ENCODE assay signal across 8 cellular contexts in the genomic region with DNA sequence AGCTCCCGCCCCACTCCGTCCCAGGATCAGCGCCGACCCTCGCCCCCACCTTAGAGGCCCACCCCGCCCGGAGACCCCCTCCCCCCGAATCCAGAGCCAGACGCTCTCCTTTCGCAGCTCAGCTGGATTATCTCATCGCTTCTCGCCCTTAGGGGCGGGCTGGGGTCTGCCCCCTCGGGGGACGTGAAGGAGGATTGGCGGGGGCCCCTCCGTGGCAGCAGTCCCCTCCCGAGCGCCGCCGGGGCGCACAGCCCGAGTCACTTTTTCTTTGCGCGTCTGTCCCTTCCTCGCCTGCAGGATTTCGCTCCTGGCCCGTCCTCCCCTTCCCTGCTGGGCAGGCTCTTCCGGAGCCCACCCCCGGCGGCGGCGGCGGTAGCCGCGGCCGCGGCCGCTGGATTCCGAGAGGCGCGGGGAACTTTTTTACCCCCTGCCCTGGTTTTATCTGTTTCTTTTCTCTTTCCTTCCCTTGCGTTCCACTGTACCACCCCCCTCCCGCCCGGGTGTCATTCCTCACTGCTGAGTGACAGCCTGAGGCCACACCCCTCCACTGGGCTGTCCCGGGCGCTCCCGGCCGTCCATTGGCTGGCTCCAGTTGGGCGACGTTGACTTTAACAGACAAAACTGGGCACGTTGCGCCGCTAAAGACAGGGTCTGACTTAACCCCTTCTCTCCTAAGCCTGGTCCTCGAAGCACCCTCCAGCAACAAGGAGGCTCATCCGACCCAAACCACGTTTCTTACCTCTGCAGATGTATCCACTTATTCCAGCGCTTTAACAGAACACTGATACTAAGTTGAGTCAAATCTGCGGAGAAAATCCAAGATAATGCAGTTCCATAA. TPM values are rescaled to one million over a fixed set of nuclear protein-coding genes. Genes with fewer than 3 reads are reported as not detected.
DNase-seq lines count a peak whose midpoint lies in the region; ATAC-seq and TF ChIP-seq lines count a peak whose summit lies in the region.

No MANE protein-coding gene starts in this region.

- H3K27me3 ChIP-seq in smooth muscle cell (ENCODE audit: low read depth): peaks cover 79% of the 10 kb centered on the region

- CTCF ChIA-PET in RWPE1 (lab: Yijun Ruan, JAX): no interaction called here

- POLR2A ChIA-PET in RWPE1 (lab: Yijun Ruan, JAX; ENCODE audit: low non-redundant PET): no interaction called here

- H3K79me2 ChIP-seq in smooth muscle cell (ENCODE audit: low read depth): no peaks in the 10 kb centered on the region

- peak; percentile 43 for ATAC-seq in GM21825 (IDR thresholded peaks at IDR 0.05; ENCODE audit: unreplicated experiment)

- H2AFZ ChIP-seq in smooth muscle cell (ENCODE audit: low read depth): peak overlapping the region; percentile 63

- H4K20me1 ChIP-seq in smooth muscle cell (ENCODE audit: low read depth): peaks cover 13% of the 10 kb centered on the region

- H3K9ac ChIP-seq in smooth muscle cell (ENCODE audit: low read depth): peak overlapping the region; percentile 27

- DNase-seq in ELR (ENCODE audit: low read depth) (peak; percentile 80), KBM-7 (peak; percentile 95), RWPE1 (ENCODE audit: low spot score) (peak; percentile 68), cardiac fibroblast (ENCODE audit: low read depth in 2 of 2) (peak; percentile 61 to 67), islet precursor cell (peak; percentile 97), smooth muscle cell (lab: John Stamatoyannopoulos, UW; ENCODE audit: unreplicated experiment) (peak; percentile 47), NCI-H2107 treated with DMSO at 0.1 percent for 48 hours (lab: John Stamatoyannopoulos, UW; ENCODE audit: unreplicated experiment) (no peak)

- no peaks in the 10 kb centered on the region for H3K36me3 ChIP-seq in smooth muscle cell (ENCODE audit: low read depth)

- peaks cover 9% of the 10 kb centered on the region for H3F3A ChIP-seq in smooth muscle cell (ENCODE audit: low read depth)

- in situ Hi-C loops in KBM-7 (cut with MboI; ENCODE audit: low pct_unique_long_range_greater_than_20kb, low sequenced_read_pairs): loop anchor here (25.0 kb wide), 2 partner anchors 707 to 807 kb away; no protein-coding TSS in a partner anchor

- H3K4me3 ChIP-seq in cardiac fibroblast (replicated peaks in 1 of 2; ENCODE audit: low read depth in 2 of 2, low read length in 2 of 2) (peak overlapping the region; percentile 60 to 64), smooth muscle cell (peak overlapping the region; percentile 78)

- H3K27ac ChIP-seq in RWPE1: no peak overlapping the region
- peak overlapping the region; percentile 37 for H3K27ac ChIP-seq in smooth muscle cell (ENCODE audit: low read depth)

- peaks cover 16% of the 10 kb centered on the region for H3K4me1 ChIP-seq in smooth muscle cell (ENCODE audit: low read depth)

- WGBS in smooth muscle cell (ENCODE audit: low lambda C conversion rate): 1% methylated on average over 41 of the region's 59 CpGs

- TF ChIP-seq CTCF in RWPE1 (conservative IDR thresholded peaks at IDR 0.05; ENCODE audit: low read depth) (no peak), cardiac fibroblast (IDR thresholded peaks at IDR 0.05; ENCODE audit: low read depth, low read length) (no peak), smooth muscle cell (IDR thresholded peaks at IDR 0.05; ENCODE audit: borderline replicate concordance, insufficient read depth, poor library complexity, severe bottlenecking) (no peak)

- H3K4me2 ChIP-seq in smooth muscle cell: peak overlapping the region; percentile 96

- no peaks in the 10 kb centered on the region for H3K9me3 ChIP-seq in smooth muscle cell (replicated peaks; ENCODE audit: low read depth)

RNA-seq across cellular contexts. Expression of gene NKX3-2, which starts 0.5 kb away (rescaled TPM):
- 3.6 and 4.4 TPM in 2 replicates for total RNA-seq in smooth muscle cell
- polyA plus RNA-seq in smooth muscle cell: 4.0 and 6.7 TPM in 2 replicates
